ENCODE assay signal across 29 cellular contexts in genomic region chrX:25503826-25504225, GRCh38.
"Had no signal": no experiment of that assay in that cellular context is flagged by ENCODE, and none has a peak within 500 bp of the region (broad histone marks: within the 10 kb centered on the region; RNA-seq: fewer than 3 reads in every experiment).

No MANE protein-coding gene starts in this region.

- ATAC-seq: stimulated activated effector memory CD8-positive, alpha-beta T cell treated with anti-CD3 and anti-CD28 coated beads, Interleukin-12 subunit alpha, Interleukin-12 subunit beta, amount 100 ng/mL, for 72 hours; stimulated activated memory B cell treated with anti-CD40 and anti-IgM and Interleukin-4, amounts not matched to agents 10 μg/mL and 1 μg/mL and 100 μg/mL, for 72 hours; stimulated activated naive B cell treated with anti-CD40 and anti-IgM and Interleukin-4, amounts not matched to agents 10 μg/mL and 1 μg/mL and 100 μg/mL, for 72 hours; stimulated activated naive CD8-positive, alpha-beta T cell treated with anti-CD3 and anti-CD28 coated beads, Interleukin-15, amount 100 ng/mL, for 72 hours; stimulated activated naive CD8-positive, alpha-beta T cell treated with anti-CD3 and anti-CD28 coated beads, Interleukin-15, Interleukin-2, amounts not matched to agents 100 U/mL and 50 U/mL, for 24 hours; upper lobe of right lung had no signal

- H3K9me3 Mint-ChIP-seq: type B pancreatic cell had no signal

- H3K4me1 Mint-ChIP-seq: stimulated activated effector memory CD8-positive, alpha-beta T cell treated with anti-CD3 and anti-CD28 coated beads, Interleukin-12 subunit alpha, Interleukin-12 subunit beta, amount 100 ng/mL, for 72 hours; stimulated activated memory B cell treated with anti-CD40 and anti-IgM and Interleukin-4, amounts not matched to agents 10 μg/mL and 1 μg/mL and 100 μg/mL, for 72 hours; stimulated activated naive B cell treated with anti-CD40 and anti-IgM and Interleukin-4, amounts not matched to agents 10 μg/mL and 1 μg/mL and 100 μg/mL, for 72 hours; stimulated activated naive CD8-positive, alpha-beta T cell treated with anti-CD3 and anti-CD28 coated beads, Interleukin-15, amount 100 ng/mL, for 72 hours had no signal

- H3K36me3 ChIP-seq: stomach, suprapubic skin, thoracic aorta, thyroid gland, tibial artery, tibial nerve, transverse colon, upper lobe of left lung, upper lobe of right lung, uterus, vagina had no signal

- H3K4me1 ChIP-seq: stomach, suprapubic skin, testis, thyroid gland, tibial artery, tibial nerve, transverse colon, upper lobe of left lung, upper lobe of right lung, uterus, vagina had no signal

- H3K27ac ChIP-seq: stomach, suprapubic skin, testis, thoracic aorta, thyroid gland, tibial artery, tibial nerve, transverse colon, upper lobe of left lung, upper lobe of right lung, uterus, vagina had no signal

- H3K27me3 Mint-ChIP-seq: stimulated activated memory B cell treated with anti-CD40 and anti-IgM and Interleukin-4, amounts not matched to agents 10 μg/mL and 1 μg/mL and 100 μg/mL, for 72 hours; stimulated activated naive B cell treated with anti-CD40 and anti-IgM and Interleukin-4, amounts not matched to agents 10 μg/mL and 1 μg/mL and 100 μg/mL, for 72 hours; stimulated activated naive CD8-positive, alpha-beta T cell treated with anti-CD3 and anti-CD28 coated beads, Interleukin-15, amount 100 ng/mL, for 72 hours; stimulated activated naive CD8-positive, alpha-beta T cell treated with anti-CD3 and anti-CD28 coated beads, Interleukin-15, Interleukin-2, amounts not matched to agents 100 ng/mL and 50 ng/mL, for 24 hours; type B pancreatic cell had no signal

- H3K4me3 ChIP-seq: stomach, suprapubic skin, testis, thoracic aorta, thyroid gland, tibial artery, tibial nerve, transverse colon, upper lobe of left lung, upper lobe of right lung, uterus, vagina had no signal

- H3K4me3 Mint-ChIP-seq: stimulated activated effector memory CD8-positive, alpha-beta T cell treated with anti-CD3 and anti-CD28 coated beads, Interleukin-12 subunit alpha, Interleukin-12 subunit beta, amount 100 ng/mL, for 72 hours; stimulated activated memory B cell treated with anti-CD40 and anti-IgM and Interleukin-4, amounts not matched to agents 10 μg/mL and 1 μg/mL and 100 μg/mL, for 72 hours; stimulated activated naive B cell treated with anti-CD40 and anti-IgM and Interleukin-4, amounts not matched to agents 10 μg/mL and 1 μg/mL and 100 μg/mL, for 72 hours; stimulated activated naive CD8-positive, alpha-beta T cell treated with anti-CD3 and anti-CD28 coated beads, Interleukin-15, amount 100 ng/mL, for 72 hours; stimulated activated naive CD8-positive, alpha-beta T cell treated with anti-CD3 and anti-CD28 coated beads, Interleukin-15, Interleukin-2, amounts not matched to agents 100 ng/mL and 50 ng/mL, for 24 hours; type B pancreatic cell had no signal

- H3K27ac Mint-ChIP-seq: stimulated activated effector memory CD8-positive, alpha-beta T cell treated with anti-CD3 and anti-CD28 coated beads, Interleukin-12 subunit alpha, Interleukin-12 subunit beta, amount 100 ng/mL, for 72 hours; stimulated activated memory B cell treated with anti-CD40 and anti-IgM and Interleukin-4, amounts not matched to agents 10 μg/mL and 1 μg/mL and 100 μg/mL, for 72 hours; stimulated activated naive B cell treated with anti-CD40 and anti-IgM and Interleukin-4, amounts not matched to agents 10 μg/mL and 1 μg/mL and 100 μg/mL, for 72 hours; stimulated activated naive CD8-positive, alpha-beta T cell treated with anti-CD3 and anti-CD28 coated beads, Interleukin-15, amount 100 ng/mL, for 72 hours; stimulated activated naive CD8-positive, alpha-beta T cell treated with anti-CD3 and anti-CD28 coated beads, Interleukin-15, Interleukin-2, amounts not matched to agents 100 ng/mL and 50 ng/mL, for 24 hours; type B pancreatic cell had no signal

- DNase-seq: stimulated activated CD4-positive, alpha-beta T cell treated with anti-CD3 and anti-CD28 coated beads, Interleukin-2, amount 100 ng/mL, for 48 hours; stimulated activated CD4-positive, alpha-beta T cell treated with anti-CD3 and anti-CD28 coated beads, Interleukin-4, amount 100 ng/mL, for 1 hour; stimulated activated CD4-positive, alpha-beta T cell treated with anti-CD3 and anti-CD28 coated beads, Interleukin-4, amount 100 ng/mL, for 24 hours; stimulated activated CD4-positive, alpha-beta T cell treated with anti-CD3 and anti-CD28 coated beads, Interleukin-4, amount 100 ng/mL, for 4 hours; stimulated activated CD8-positive, alpha-beta memory T cell treated with anti-CD3 and anti-CD28 coated beads, Interleukin-4, amount 100 ng/mL, for 48 hours; stimulated activated naive B cell treated with anti-CD40 and anti-IgM and Interleukin-4, amounts not matched to agents 10 μg/mL and 1 μg/mL and 100 μg/mL, for 72 hours; stimulated activated naive CD4-positive, alpha-beta T cell; stimulated activated naive CD4-positive, alpha-beta T cell treated with Interleukin-2 at 50 U/mL for 16 hours; stimulated activated naive CD8-positive, alpha-beta T cell treated with anti-CD3 and anti-CD28 coated beads, Interleukin-15, amount 100 ng/mL, for 72 hours; stimulated activated naive CD8-positive, alpha-beta T cell treated with anti-CD3 and anti-CD28 coated beads, Interleukin-15, Interleukin-2, amounts not matched to agents 100 U/mL and 50 U/mL, for 24 hours; stomach; substantia nigra; testis; thyroid gland; tibial artery; transverse colon; trophoblast cell; upper lobe of left lung; upper lobe of right lung; uterus had no signal

- H3K36me3 Mint-ChIP-seq: stimulated activated effector memory CD8-positive, alpha-beta T cell treated with anti-CD3 and anti-CD28 coated beads, Interleukin-12 subunit alpha, Interleukin-12 subunit beta, amount 100 ng/mL, for 72 hours; stimulated activated memory B cell treated with anti-CD40 and anti-IgM and Interleukin-4, amounts not matched to agents 10 μg/mL and 1 μg/mL and 100 μg/mL, for 72 hours; stimulated activated naive B cell treated with anti-CD40 and anti-IgM and Interleukin-4, amounts not matched to agents 10 μg/mL and 1 μg/mL and 100 μg/mL, for 72 hours; type B pancreatic cell had no signal

- FAIRE-seq: urothelium cell line had no signal

- H3K27me3 ChIP-seq: stomach, suprapubic skin, testis, thyroid gland, tibial artery, tibial nerve, transverse colon, upper lobe of left lung, upper lobe of right lung, vagina had no signal

- H3K9me3 ChIP-seq: stomach, suprapubic skin, testis, thoracic aorta, thyroid gland, tibial artery, tibial nerve, transverse colon, upper lobe of left lung, upper lobe of right lung, uterus, vagina had no signal
